ENCODE assay signal across 2 cellular contexts in the genomic region with DNA sequence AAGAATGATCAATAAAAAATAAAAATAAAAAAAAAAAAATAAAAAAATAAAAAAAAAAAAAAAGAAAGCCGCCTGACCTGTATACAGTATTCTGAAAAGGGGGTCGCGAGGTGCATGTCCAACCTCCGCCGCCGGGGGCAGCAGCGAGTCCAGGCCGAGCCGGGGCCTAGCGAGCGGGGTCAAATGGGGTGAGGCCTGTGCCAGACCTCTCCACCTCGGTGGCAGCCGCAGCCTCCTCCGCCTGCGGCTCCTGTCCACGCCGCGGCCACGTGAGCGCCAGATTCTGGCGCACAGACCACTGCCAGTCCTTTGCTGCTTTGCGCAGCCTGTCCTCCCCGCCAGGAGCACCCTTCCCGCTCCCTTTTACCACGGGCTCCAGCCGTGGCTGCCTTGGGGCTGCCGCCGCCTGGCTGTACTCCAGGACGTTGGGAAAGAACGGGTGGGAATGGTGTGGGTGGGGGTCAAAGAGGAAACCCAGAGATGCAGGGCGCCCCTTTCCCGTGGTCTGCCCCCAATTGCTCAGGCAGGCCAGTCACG.
TF ChIP-seq lines count a peak whose summit lies in the region.

No MANE protein-coding gene starts in this region.

TF ChIP-seq in A549, 52 proteins besides CTCF, POLR2A, EP300 and RAD21 (continues in another document):
- TF ChIP-seq, protein P1, sequence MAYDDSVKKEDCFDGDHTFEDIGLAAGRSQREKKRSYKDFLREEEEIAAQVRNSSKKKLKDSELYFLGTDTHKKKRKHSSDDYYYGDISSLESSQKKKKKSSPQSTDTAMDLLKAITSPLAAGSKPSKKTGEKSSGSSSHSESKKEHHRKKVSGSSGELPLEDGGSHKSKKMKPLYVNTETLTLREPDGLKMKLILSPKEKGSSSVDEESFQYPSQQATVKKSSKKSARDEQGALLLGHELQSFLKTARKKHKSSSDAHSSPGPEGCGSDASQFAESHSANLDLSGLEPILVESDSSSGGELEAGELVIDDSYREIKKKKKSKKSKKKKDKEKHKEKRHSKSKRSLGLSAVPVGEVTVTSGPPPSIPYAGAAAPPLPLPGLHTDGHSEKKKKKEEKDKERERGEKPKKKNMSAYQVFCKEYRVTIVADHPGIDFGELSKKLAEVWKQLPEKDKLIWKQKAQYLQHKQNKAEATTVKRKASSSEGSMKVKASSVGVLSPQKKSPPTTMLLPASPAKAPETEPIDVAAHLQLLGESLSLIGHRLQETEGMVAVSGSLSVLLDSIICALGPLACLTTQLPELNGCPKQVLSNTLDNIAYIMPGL (CRISPR knock-in tag; IDR thresholded peaks at IDR 0.05; ENCODE audit: borderline replicate concordance) = no peak
- TF ChIP-seq SMC3 (IDR thresholded peaks at IDR 0.05) (peak; percentile 22; the same call in 1 of the 3 replicates), KDM1A (IDR thresholded peaks at IDR 0.05; ENCODE audit: low read depth) (no peak), PBX3 (IDR thresholded peaks at IDR 0.05) (no peak), MAZ (IDR thresholded peaks at IDR 0.05; ENCODE audit: borderline replicate concordance, low read depth, low read length) (no peak), JUN (IDR thresholded peaks at IDR 0.05) (0 out of 5 replicates have a peak, but pooled peaks of 1 of the 2 experiments have one; percentile 31), RNF2 (IDR thresholded peaks at IDR 0.05; ENCODE audit: borderline replicate concordance, low read depth) (no peak), MYC (IDR thresholded peaks at IDR 0.05; ENCODE audit: borderline replicate concordance, low read length) (peak; percentile 67; the same call in 1 of the 2 replicates), CHD2 (IDR thresholded peaks at IDR 0.05; ENCODE audit: low read length, partially characterized antibody) (no peak), HDAC2 (IDR thresholded peaks at IDR 0.05) (no peak), HOXA7 (CRISPR knock-in tag; IDR thresholded peaks at IDR 0.05) (no peak), PHF8 (IDR thresholded peaks at IDR 0.05; ENCODE audit: borderline replicate concordance, low read depth) (no peak), POLR2AphosphoS2 (conservative IDR thresholded peaks at IDR 0.05; ENCODE audit: low read length) (no peak), FOSL2 (IDR thresholded peaks at IDR 0.05) (no peak), FOSL2 (CRISPR knock-in tag; IDR thresholded peaks at IDR 0.05) (no peak), TP53 (CRISPR knock-in tag; IDR thresholded peaks at IDR 0.05) (no peak), HES2 (IDR thresholded peaks at IDR 0.05) (no peak), NR3C1 (IDR thresholded peaks at IDR 0.05) (no peak), BHLHE40 (IDR thresholded peaks at IDR 0.05; ENCODE audit: low read depth, low read length) (no peak), ZNF302 (CRISPR knock-in tag; IDR thresholded peaks at IDR 0.05) (no peak), HOXB13 (CRISPR knock-in tag; IDR thresholded peaks at IDR 0.05; ENCODE audit: low read depth) (no peak), MAFK (IDR thresholded peaks at IDR 0.05; ENCODE audit: partially characterized antibody) (no peak), FOSB (CRISPR knock-in tag; IDR thresholded peaks at IDR 0.05) (no peak), EHMT2 (IDR thresholded peaks at IDR 0.05; ENCODE audit: low read depth) (no peak)
- TF ChIP-seq, protein P2, sequence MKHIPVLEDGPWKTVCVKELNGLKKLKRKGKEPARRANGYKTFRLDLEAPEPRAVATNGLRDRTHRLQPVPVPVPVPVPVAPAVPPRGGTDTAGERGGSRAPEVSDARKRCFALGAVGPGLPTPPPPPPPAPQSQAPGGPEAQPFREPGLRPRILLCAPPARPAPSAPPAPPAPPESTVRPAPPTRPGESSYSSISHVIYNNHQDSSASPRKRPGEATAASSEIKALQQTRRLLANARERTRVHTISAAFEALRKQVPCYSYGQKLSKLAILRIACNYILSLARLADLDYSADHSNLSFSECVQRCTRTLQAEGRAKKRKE (CRISPR knock-in tag; IDR thresholded peaks at IDR 0.05; ENCODE audit: low read depth) = peak; percentile 44; the same call in 1 of the 2 replicates
- TF ChIP-seq, protein P3, sequence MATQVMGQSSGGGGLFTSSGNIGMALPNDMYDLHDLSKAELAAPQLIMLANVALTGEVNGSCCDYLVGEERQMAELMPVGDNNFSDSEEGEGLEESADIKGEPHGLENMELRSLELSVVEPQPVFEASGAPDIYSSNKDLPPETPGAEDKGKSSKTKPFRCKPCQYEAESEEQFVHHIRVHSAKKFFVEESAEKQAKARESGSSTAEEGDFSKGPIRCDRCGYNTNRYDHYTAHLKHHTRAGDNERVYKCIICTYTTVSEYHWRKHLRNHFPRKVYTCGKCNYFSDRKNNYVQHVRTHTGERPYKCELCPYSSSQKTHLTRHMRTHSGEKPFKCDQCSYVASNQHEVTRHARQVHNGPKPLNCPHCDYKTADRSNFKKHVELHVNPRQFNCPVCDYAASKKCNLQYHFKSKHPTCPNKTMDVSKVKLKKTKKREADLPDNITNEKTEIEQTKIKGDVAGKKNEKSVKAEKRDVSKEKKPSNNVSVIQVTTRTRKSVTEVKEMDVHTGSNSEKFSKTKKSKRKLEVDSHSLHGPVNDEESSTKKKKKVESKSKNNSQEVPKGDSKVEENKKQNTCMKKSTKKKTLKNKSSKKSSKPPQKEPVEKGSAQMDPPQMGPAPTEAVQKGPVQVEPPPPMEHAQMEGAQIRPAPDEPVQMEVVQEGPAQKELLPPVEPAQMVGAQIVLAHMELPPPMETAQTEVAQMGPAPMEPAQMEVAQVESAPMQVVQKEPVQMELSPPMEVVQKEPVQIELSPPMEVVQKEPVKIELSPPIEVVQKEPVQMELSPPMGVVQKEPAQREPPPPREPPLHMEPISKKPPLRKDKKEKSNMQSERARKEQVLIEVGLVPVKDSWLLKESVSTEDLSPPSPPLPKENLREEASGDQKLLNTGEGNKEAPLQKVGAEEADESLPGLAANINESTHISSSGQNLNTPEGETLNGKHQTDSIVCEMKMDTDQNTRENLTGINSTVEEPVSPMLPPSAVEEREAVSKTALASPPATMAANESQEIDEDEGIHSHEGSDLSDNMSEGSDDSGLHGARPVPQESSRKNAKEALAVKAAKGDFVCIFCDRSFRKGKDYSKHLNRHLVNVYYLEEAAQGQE (IDR thresholded peaks at IDR 0.05) = no peak
- TF ChIP-seq, protein P4, sequence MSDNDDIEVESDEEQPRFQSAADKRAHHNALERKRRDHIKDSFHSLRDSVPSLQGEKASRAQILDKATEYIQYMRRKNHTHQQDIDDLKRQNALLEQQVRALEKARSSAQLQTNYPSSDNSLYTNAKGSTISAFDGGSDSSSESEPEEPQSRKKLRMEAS (IDR thresholded peaks at IDR 0.05) = peak; percentile 90

TF ChIP-seq in K562, 482 proteins besides CTCF, POLR2A, EP300 and RAD21 (continues in another document):
- TF ChIP-seq ILF3 (IDR thresholded peaks at IDR 0.05; ENCODE audit: borderline replicate concordance) (no peak), ZNF311 (CRISPR knock-in tag; IDR thresholded peaks at IDR 0.05) (no peak), GTF2F1 (IDR thresholded peaks at IDR 0.05; ENCODE audit: low read depth, low read length) (no peak), ZNF764 (CRISPR knock-in tag; IDR thresholded peaks at IDR 0.05; ENCODE audit: low read depth) (no peak), UBTF (IDR thresholded peaks at IDR 0.05; ENCODE audit: borderline replicate concordance in 1 of 2, low read depth in 2 of 2, low read length in 2 of 2) (no peak), STAT5B (CRISPR knock-in tag; IDR thresholded peaks at IDR 0.05) (no peak), PHF8 (IDR thresholded peaks at IDR 0.05; ENCODE audit: borderline replicate concordance, low read length) (peak; percentile 44; the same call in 1 of the 2 replicates), ZNF584 (CRISPR knock-in tag; IDR thresholded peaks at IDR 0.05; ENCODE audit: low read depth) (no peak), TRIM24 (IDR thresholded peaks at IDR 0.05) (peak in 1 of 2 experiments; percentile 78; a peak in 3 of 4 replicates), PRPF4 (IDR thresholded peaks at IDR 0.05; ENCODE audit: insufficient read depth, low read depth, low read length, poor library complexity, severe bottlenecking) (no peak), ETV5 (CRISPR knock-in tag; IDR thresholded peaks at IDR 0.05; ENCODE audit: low read depth) (peak; percentile 51; the same call in 1 of the 2 replicates), MTF1 (CRISPR knock-in tag; IDR thresholded peaks at IDR 0.05; ENCODE audit: borderline replicate concordance) (no peak), POLR2AphosphoS5 (IDR thresholded peaks at IDR 0.05; ENCODE audit: control insufficient read depth, insufficient read depth, low read depth, low read length) (no peak), PPARD (CRISPR knock-in tag; IDR thresholded peaks at IDR 0.05) (no peak), ZNF324 (CRISPR knock-in tag; IDR thresholded peaks at IDR 0.05) (no peak), SREBF2 (CRISPR knock-in tag; IDR thresholded peaks at IDR 0.05) (no peak), NR2C2 (CRISPR knock-in tag; IDR thresholded peaks at IDR 0.05) (0 out of 2 replicates have a peak, but pooled peaks have one; percentile 26), NR2C2 (tag; IDR thresholded peaks at IDR 0.05) (peak; percentile 70), SIRT6 (IDR thresholded peaks at IDR 0.05; ENCODE audit: low read depth, low read length) (no peak), MCM5 (IDR thresholded peaks at IDR 0.05; ENCODE audit: low read depth) (no peak), SRSF9 (IDR thresholded peaks at IDR 0.05; ENCODE audit: borderline replicate concordance, low read depth, low read length) (no peak), TFAM (CRISPR knock-in tag; conservative IDR thresholded peaks at IDR 0.05) (no peak), ZC3H8 (IDR thresholded peaks at IDR 0.05) (no peak), SP2 (IDR thresholded peaks at IDR 0.05; ENCODE audit: extremely low read depth, low read depth, low read length, poor library complexity, severe bottlenecking) (no peak), ZNF511 (CRISPR knock-in tag; IDR thresholded peaks at IDR 0.05) (0 out of 2 replicates have a peak, but pooled peaks have one; percentile 50), HSF4 (CRISPR knock-in tag; IDR thresholded peaks at IDR 0.05; ENCODE audit: borderline replicate concordance) (no peak), RBM17 (IDR thresholded peaks at IDR 0.05; ENCODE audit: borderline replicate concordance, low read depth, low read length) (no peak), OTX1 (CRISPR knock-in tag; IDR thresholded peaks at IDR 0.05) (no peak; the same call in 1 of the 2 replicates), MTA1 (IDR thresholded peaks at IDR 0.05; ENCODE audit: borderline replicate concordance) (peak; percentile 67; the same call in 1 of the 2 replicates), IRF2 (CRISPR knock-in tag; IDR thresholded peaks at IDR 0.05) (no peak), XRCC5 (IDR thresholded peaks at IDR 0.05; ENCODE audit: low read depth, low read length) (0 out of 2 replicates have a peak, but pooled peaks have one; percentile 40), HNRNPUL1 (IDR thresholded peaks at IDR 0.05; ENCODE audit: low read length) (no peak), ZNF785 (CRISPR knock-in tag; IDR thresholded peaks at IDR 0.05) (no peak)
- TF ChIP-seq, protein P3 (CRISPR knock-in tag; IDR thresholded peaks at IDR 0.05; ENCODE audit: low read depth) = peak; percentile 47; the same call in 1 of the 2 replicates
